11 cellular contexts compared by ENCODE assay signal in the genomic region with DNA sequence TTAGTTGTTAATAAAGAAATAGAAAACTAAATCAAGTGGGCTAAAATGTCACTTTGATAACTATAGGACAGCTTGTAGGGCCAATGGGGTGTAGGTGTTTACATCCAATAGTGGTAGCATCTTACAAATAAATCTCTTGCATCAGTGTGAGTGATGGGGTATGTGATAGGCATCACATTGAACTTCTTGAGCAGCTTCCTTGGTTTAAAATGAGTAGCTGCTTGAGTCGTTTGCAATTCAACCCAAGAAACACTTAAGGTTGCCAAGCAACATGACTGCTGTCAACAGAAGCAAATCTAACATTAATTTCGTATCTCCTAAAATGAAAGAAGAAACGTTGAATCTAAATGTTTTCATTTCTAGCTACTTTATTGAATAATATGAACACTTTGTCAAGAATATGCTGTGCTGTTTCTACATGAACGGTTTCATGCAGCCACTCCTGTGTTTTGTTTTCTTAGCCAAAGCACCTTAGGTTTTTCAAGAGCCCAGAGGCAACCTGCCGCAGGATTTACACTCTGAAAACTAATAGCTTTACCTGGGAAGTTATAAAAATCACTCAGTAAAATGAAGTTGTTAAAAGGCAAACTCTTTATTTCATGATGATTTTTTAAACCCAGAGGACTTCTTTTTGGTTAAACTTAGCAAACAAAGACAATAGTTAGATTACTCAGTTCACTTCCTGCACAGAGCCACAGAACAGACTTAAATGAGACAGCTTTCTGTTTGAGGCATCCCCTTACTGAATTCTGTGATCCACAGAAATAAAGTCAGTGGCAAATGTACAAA.
DNase-seq lines count a peak whose midpoint lies in the region; ATAC-seq and TF ChIP-seq lines count a peak whose summit lies in the region.
"Had no signal": no experiment of that assay in that cellular context is flagged by ENCODE, and none has a peak within 500 bp of the region (broad histone marks: within the 10 kb centered on the region; RNA-seq: fewer than 3 reads in every experiment).

No MANE protein-coding gene starts in this region.

- H2AFZ ChIP-seq in H9 (ENCODE audit: low read length) = no peak overlapping the region

- no peak overlapping the region for H2BK120ac ChIP-seq in H9 (ENCODE audit: low read depth, low read length, poor library complexity, severe bottlenecking)

- no peak overlapping the region for H4K5ac ChIP-seq in H9 (ENCODE audit: insufficient read length, low read depth, low read length)

- no peak overlapping the region for H2BK20ac ChIP-seq in H9 (ENCODE audit: low read depth, low read length, poor library complexity, severe bottlenecking)

- no peak for TF ChIP-seq CTCF in H9 (conservative IDR thresholded peaks at IDR 0.05)
- no peak for TF ChIP-seq CTCF in brain microvascular endothelial cell (IDR thresholded peaks at IDR 0.05; ENCODE audit: low read depth, low read length, missing control alignments)

- H3K23ac ChIP-seq in H9 (ENCODE audit: insufficient read length, low read depth, low read length) = no peak overlapping the region

- H4K20me1 ChIP-seq in H9 (ENCODE audit: control insufficient read depth, insufficient read depth, insufficient read length) = no peaks in the 10 kb centered on the region

- H3K56ac ChIP-seq in H9 (ENCODE audit: insufficient read length, low read depth, low read length) = no peak overlapping the region

- in situ Hi-C loops in brain microvascular endothelial cell (cut with HindIII; ENCODE audit: low pct_ligation_motif_present, low sequenced_read_pairs) = no loop called here

- peak overlapping the region; percentile 61 for H3K27ac Mint-ChIP-seq in activated CD4-positive, alpha-beta T cell treated with anti-CD3 and anti-CD28 coated beads, Interleukin-2, amount 10 ng/mL, durations not matched to agents 24 days and 14 days
- no peak overlapping the region for H3K27ac Mint-ChIP-seq in H9
- H3K27ac Mint-ChIP-seq in stimulated activated memory B cell treated with anti-CD40 and anti-IgM and Interleukin-4, amounts not matched to agents 10 μg/mL and 1 μg/mL and 100 μg/mL, for 72 hours = peak overlapping the region; percentile 65

- no peak overlapping the region for H4K8ac ChIP-seq in H9 (replicated peaks; ENCODE audit: insufficient read length, low read depth, low read length)

- WGBS in H9 (ENCODE audit: extremely low coverage, insufficient read length, low lambda C conversion rate) = no CpG with 5 or more reads among the region's 5 CpGs

- H3K4me2 ChIP-seq in H9 (ENCODE audit: insufficient read depth, insufficient read length, low read length) = no peak overlapping the region

- no peaks in the 10 kb centered on the region for H3K79me2 ChIP-seq in H9 (ENCODE audit: insufficient read depth, low read length)

- H3K4me3 Mint-ChIP-seq in activated CD4-positive, alpha-beta T cell treated with anti-CD3 and anti-CD28 coated beads, Interleukin-2, amount 10 ng/mL, durations not matched to agents 24 days and 14 days = no peak overlapping the region
- H3K4me3 Mint-ChIP-seq in H9 = no peak overlapping the region
- no peak overlapping the region for H3K4me3 Mint-ChIP-seq in stimulated activated memory B cell treated with anti-CD40 and anti-IgM and Interleukin-4, amounts not matched to agents 10 μg/mL and 1 μg/mL and 100 μg/mL, for 72 hours

- no peak overlapping the region for H3K18ac ChIP-seq in H9 (ENCODE audit: insufficient read length, low read depth, low read length)

- H4K91ac ChIP-seq in H9 (ENCODE audit: insufficient read length, low read depth, low read length) = no peak overlapping the region

- no peak overlapping the region for H2AK5ac ChIP-seq in H9 (ENCODE audit: insufficient read length, low read length)

- no peaks in the 10 kb centered on the region; the same call in 1 of the 2 replicates for H3K4me1 ChIP-seq in H9 (ENCODE audit: insufficient read depth, low read length)

- H3K36me3 ChIP-seq in brain microvascular endothelial cell (replicated peaks) = no peaks in the 10 kb centered on the region
- H3K36me3 ChIP-seq: ovary had no signal

- H3K36me3 Mint-ChIP-seq in activated CD4-positive, alpha-beta T cell treated with anti-CD3 and anti-CD28 coated beads, Interleukin-2, amount 10 ng/mL, durations not matched to agents 24 days and 14 days (ENCODE audit: low read depth) = no peaks in the 10 kb centered on the region
- no peaks in the 10 kb centered on the region; a peak in 1 of 7 replicates for H3K36me3 Mint-ChIP-seq in H9 (ENCODE audit: insufficient read depth in 1 of 3, low read depth in 3 of 3)
- no peaks in the 10 kb centered on the region for H3K36me3 Mint-ChIP-seq in stimulated activated memory B cell treated with anti-CD40 and anti-IgM and Interleukin-4, amounts not matched to agents 10 μg/mL and 1 μg/mL and 100 μg/mL, for 72 hours

- no peak for DNase-seq in activated CD4-positive, alpha-beta T cell treated with anti-CD3 and anti-CD28 coated beads, Interleukin-2, amount 10 ng/mL, durations not matched to agents 24 days and 14 days
- DNase-seq in activated CD4-positive, alpha-beta T cell treated with anti-CD3 and anti-CD28 coated beads for 4 hours = no peak
- no peak for DNase-seq in H9
- no peak for DNase-seq in HT-29 (ENCODE audit: low spot score)
- no peak for DNase-seq in brain microvascular endothelial cell
- DNase-seq: activated naive CD4-positive, alpha-beta T cell treated with anti-CD3 and anti-CD28 coated beads, Interleukin-2, amount 50 U/mL, for 16 hours; ovary; stimulated activated CD8-positive, alpha-beta memory T cell treated with anti-CD3 and anti-CD28 coated beads, Interleukin-4, amount 100 ng/mL, for 48 hours had no signal

- peak; percentile 59 for ATAC-seq in HG03575 (IDR thresholded peaks at IDR 0.05; ENCODE audit: extremely low read depth, insufficient number of reproducible peaks, low FRiP score, unreplicated experiment)
- ATAC-seq in stimulated activated memory B cell treated with anti-CD40 and anti-IgM and Interleukin-4, amounts not matched to agents 10 μg/mL and 1 μg/mL and 100 μg/mL, for 72 hours = peak; percentile 80
- ATAC-seq in GM18520 (IDR thresholded peaks at IDR 0.05; ENCODE audit: unreplicated experiment) = no peak

- no peak overlapping the region for H2BK15ac ChIP-seq in H9 (ENCODE audit: low read depth, low read length)

- H2BK5ac ChIP-seq in H9 (ENCODE audit: insufficient read length, low read length) = no peak overlapping the region

- H3K9me3 ChIP-seq in H9 (ENCODE audit: control insufficient read depth, low read depth, low read length) = no peaks in the 10 kb centered on the region
- H3K9me3 ChIP-seq: ovary had no signal

- H3K27me3 Mint-ChIP-seq in activated CD4-positive, alpha-beta T cell treated with anti-CD3 and anti-CD28 coated beads, Interleukin-2, amount 10 ng/mL, durations not matched to agents 24 days and 14 days = peaks cover 2% of the 10 kb centered on the region
- no peaks in the 10 kb centered on the region; the same call in 1 of the 2 replicates for H3K27me3 Mint-ChIP-seq in H9 (ENCODE audit: low read depth)
- H3K27me3 Mint-ChIP-seq in stimulated activated memory B cell treated with anti-CD40 and anti-IgM and Interleukin-4, amounts not matched to agents 10 μg/mL and 1 μg/mL and 100 μg/mL, for 72 hours = no peaks in the 10 kb centered on the region

- intact Hi-C loops in activated CD4-positive, alpha-beta T cell treated with anti-CD3 and anti-CD28 coated beads, Interleukin-2, amount 10 ng/mL, durations not matched to agents 24 days and 14 days (cut with micrococcal nuclease) = no loop called here

- H3K27ac ChIP-seq in H9 (ENCODE audit: insufficient read length, low read depth, low read length) (no peak overlapping the region), brain microvascular endothelial cell (no peak overlapping the region)
- H3K27ac ChIP-seq: ovary had no signal

- no peaks in the 10 kb centered on the region for H3K79me1 ChIP-seq in H9 (ENCODE audit: insufficient read depth, low read depth, low read length, poor library complexity, severe bottlenecking)

- H2BK12ac ChIP-seq in H9 (ENCODE audit: insufficient read length, low read depth, low read length) = no peak overlapping the region

- H3K27me3 ChIP-seq in H9 (ENCODE audit: insufficient read depth, low read length) (no peaks in the 10 kb centered on the region), brain microvascular endothelial cell (replicated peaks) (no peaks in the 10 kb centered on the region)
- H3K27me3 ChIP-seq: ovary had no signal

- H3K4me3 ChIP-seq in brain microvascular endothelial cell (ENCODE audit: low read depth, low read length) = no peak overlapping the region
- H3K4me3 ChIP-seq: ovary had no signal

- no peak overlapping the region; the same call in 1 of the 2 replicates for H3K14ac ChIP-seq in H9 (ENCODE audit: insufficient read depth, low read length)

- peaks cover 5% of the 10 kb centered on the region for H3K4me1 Mint-ChIP-seq in activated CD4-positive, alpha-beta T cell treated with anti-CD3 and anti-CD28 coated beads, Interleukin-2, amount 10 ng/mL, durations not matched to agents 24 days and 14 days
- H3K4me1 Mint-ChIP-seq in H9 = peaks cover 0 to 3% of the 10 kb centered on the region in 2 experiments; a peak in 1 of 4 replicates
- peaks cover 24% of the 10 kb centered on the region for H3K4me1 Mint-ChIP-seq in stimulated activated memory B cell treated with anti-CD40 and anti-IgM and Interleukin-4, amounts not matched to agents 10 μg/mL and 1 μg/mL and 100 μg/mL, for 72 hours

- H3K4ac ChIP-seq in H9 (ENCODE audit: low read depth, low read length) = no peak overlapping the region; the same call in 1 of the 2 replicates

- no peaks in the 10 kb centered on the region for H3K9me3 Mint-ChIP-seq in activated CD4-positive, alpha-beta T cell treated with anti-CD3 and anti-CD28 coated beads, Interleukin-2, amount 10 ng/mL, durations not matched to agents 24 days and 14 days
- H3K9me3 Mint-ChIP-seq in H9 = no peaks in the 10 kb centered on the region
- no peaks in the 10 kb centered on the region for H3K9me3 Mint-ChIP-seq in stimulated activated memory B cell treated with anti-CD40 and anti-IgM and Interleukin-4, amounts not matched to agents 10 μg/mL and 1 μg/mL and 100 μg/mL, for 72 hours

- H3T11ph ChIP-seq in H9 (ENCODE audit: low read length) = peak overlapping the region; percentile 89

- H3K9ac ChIP-seq in H9 (ENCODE audit: extremely low read depth, insufficient read length, low read length) = no peak overlapping the region

- no peaks in the 10 kb centered on the region for H3K23me2 ChIP-seq in H9 (ENCODE audit: insufficient read length, low read depth, low read length, poor library complexity, severe bottlenecking)

Comparison
In these comparisons a context has a peak if more than half of its experiments do, and no peak if none do; other contexts are left out.
1. H3K27ac Mint-ChIP-seq: peak in activated CD4-positive, alpha-beta T cell treated with anti-CD3 and anti-CD28 coated beads, Interleukin-2, amount 10 ng/mL, durations not matched to agents 24 days and 14 days (single experiment) and stimulated activated memory B cell treated with anti-CD40 and anti-IgM and Interleukin-4, amounts not matched to agents 10 μg/mL and 1 μg/mL and 100 μg/mL, for 72 hours (single experiment); none in H9 (0 of 3).